ENCODE assay signal across 19 cellular contexts in the genomic region with DNA sequence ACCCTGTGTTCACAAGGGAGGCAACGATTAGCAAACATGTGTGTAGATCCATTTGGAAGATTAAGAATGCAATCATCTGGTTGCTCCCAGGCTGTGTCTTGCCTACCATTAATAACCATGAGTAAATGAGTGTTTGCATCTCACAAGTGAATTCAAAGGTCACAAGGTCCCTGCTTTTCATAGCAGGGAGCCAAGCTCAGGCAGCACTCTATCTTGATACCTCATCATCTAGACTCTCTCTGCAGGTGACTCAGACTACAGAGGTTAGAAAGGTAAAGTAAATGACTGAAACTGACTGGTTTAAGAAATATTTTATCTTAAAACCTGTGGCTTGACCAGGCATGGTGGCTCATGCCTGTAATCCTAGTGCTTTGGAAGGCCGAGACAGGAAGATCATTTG. TPM values are rescaled to one million over a fixed set of nuclear protein-coding genes. Genes with fewer than 3 reads are reported as not detected.
"Had no signal": no experiment of that assay in that cellular context is flagged by ENCODE, and none has a peak within 500 bp of the region (broad histone marks: within the 10 kb centered on the region; RNA-seq: fewer than 3 reads in every experiment).

No MANE protein-coding gene starts in this region.

- H3K27me3 ChIP-seq: ascending aorta, tibial artery had no signal

- H3K36me3 ChIP-seq: ascending aorta, left ventricle myocardium inferior, tibial artery had no signal

- H3K27ac ChIP-seq: ascending aorta, left ventricle myocardium inferior, tibial artery had no signal

- H3K4me1 ChIP-seq: ascending aorta, left ventricle myocardium inferior, tibial artery had no signal

- ATAC-seq: activated CD8-positive, alpha-beta T cell treated with anti-CD3 and anti-CD28 coated beads, Interleukin-2, amount 10 ng/mL, durations not matched to agents 7 days and 5 days; mucosa of descending colon; naive thymus-derived CD8-positive, alpha-beta T cell had no signal

- H3K4me3 ChIP-seq: ascending aorta, left ventricle myocardium inferior, mucosa of descending colon, tibial artery had no signal

- H3K9me3 ChIP-seq: ascending aorta, left ventricle myocardium inferior, mucosa of descending colon, tibial artery had no signal

- DNase-seq: activated B cell treated with CpG ODN at 0.5 μM for 24 hours; activated CD4-positive, alpha-beta T cell treated with anti-CD3 and anti-CD28 coated beads for 48 hours; activated CD8-positive, alpha-beta memory T cell treated with anti-CD3 and anti-CD28 coated beads, Interleukin-2, amount 50 U/mL, for 4 hours; activated CD8-positive, alpha-beta T cell treated with anti-CD3 and anti-CD28 coated beads, Interleukin-2, amount 10 ng/mL, durations not matched to agents 7 days and 5 days; activated naive CD4-positive, alpha-beta T cell; activated naive CD8-positive, alpha-beta T cell treated with anti-CD3 and anti-CD28 coated beads, Interleukin-2, amount 10 ng/mL, durations not matched to agents 7 days and 5 days; activated T-cell treated with anti-CD3 and anti-CD28 coated beads, Interleukin-2, amount 50 U/mL, for 48 hours; islet precursor cell; left ventricle myocardium inferior; mucosa of descending colon; naive thymus-derived CD8-positive, alpha-beta T cell; retina; stimulated activated CD4-positive, alpha-beta T cell treated with anti-CD3 and anti-CD28 coated beads, Interleukin-15, amount 100 ng/mL, for 24 hours; stimulated activated CD4-positive, alpha-beta T cell treated with anti-CD3 and anti-CD28 coated beads, Interleukin-4, amount 100 ng/mL, for 24 hours; stimulated activated naive CD4-positive, alpha-beta T cell; tibial artery had no signal

RNA-seq across cellular contexts. Expression of a gene that starts 25.3 kb away (rescaled TPM):
- total RNA-seq: ascending aorta, chondrocyte, subcutaneous adipose tissue had no signal
- polyA plus RNA-seq: naive thymus-derived CD8-positive, alpha-beta T cell had no signal

RNA-seq across cellular contexts. Expression of a gene that starts 44.6 kb away (rescaled TPM):
- total RNA-seq: ascending aorta, chondrocyte, mucosa of descending colon had no signal
